8 cellular contexts compared by ENCODE assay signal in genomic region chr13:102845630-102846260, GRCh38. TPM values are rescaled to one million over a fixed set of nuclear protein-coding genes. Genes with fewer than 3 reads are reported as not detected.
DNase-seq lines count a peak whose midpoint lies in the region; FAIRE-seq and TF ChIP-seq lines count a peak whose summit lies in the region.

TSS of gene ERCC5 (plus strand) at chr13:102846032. CDS start at chr13:102846267, 235 bp downstream.

- H3K9me3 Mint-ChIP-seq in activated naive CD4-positive, alpha-beta T cell treated with anti-CD3 and anti-CD28 coated beads, Interleukin-2, amount 10 ng/mL, durations not matched to agents 7 days and 5 days: no peaks in the 10 kb centered on the region

- CTCF ChIA-PET in activated naive CD4-positive, alpha-beta T cell treated with anti-CD3 and anti-CD28 coated beads, Interleukin-2, amount 10 ng/mL, durations not matched to agents 7 days and 5 days (lab: Charles Lee): interaction anchor here (0.7 to 4.0 kb wide), 12 partner anchors 9 to 290 kb away, joined by 3 to 38 read pairs (median 4); partner anchors contain the start of genes BIVM, POGLUT2 and TPP2

- H3K36me3 Mint-ChIP-seq in activated naive CD4-positive, alpha-beta T cell treated with anti-CD3 and anti-CD28 coated beads, Interleukin-2, amount 10 ng/mL, durations not matched to agents 7 days and 5 days: peaks cover 16% of the 10 kb centered on the region

- TF ChIP-seq CTCF in HFF-Myc (IDR thresholded peaks at IDR 0.05; ENCODE audit: low read depth, low read length, missing control alignments): no peak
- TF ChIP-seq CTCF in neutrophil (IDR thresholded peaks at IDR 0.05): peak; percentile 6

- DNase-seq in GM04503 (ENCODE audit: low read depth) (peak; percentile 88), HFF-Myc (ENCODE audit: extremely low read depth, low read depth) (peak; percentile 89), MV-4-11 (lab: John Stamatoyannopoulos, UW) (peak; percentile 97), SK-N-MC (ENCODE audit: low read depth, low spot score) (peak; percentile 86), frontal cortex (ENCODE audit: low spot score in 2 of 2) (peak; percentile 34 to 56), substantia nigra (lab: John Stamatoyannopoulos, UW) (peak; percentile 58 to 96 (median 89))
- peak; percentile 96 for DNase-seq in activated naive CD4-positive, alpha-beta T cell treated with anti-CD3 and anti-CD28 coated beads, Interleukin-2, amount 10 ng/mL, durations not matched to agents 7 days and 5 days

- H3K4me1 Mint-ChIP-seq in activated naive CD4-positive, alpha-beta T cell treated with anti-CD3 and anti-CD28 coated beads, Interleukin-2, amount 10 ng/mL, durations not matched to agents 7 days and 5 days: peaks cover 48% of the 10 kb centered on the region

- H3K27ac ChIP-seq in SK-N-MC (peak within 1 kb of the TSS; percentile 87), neutrophil (peak within 1 kb of the TSS; percentile 95), substantia nigra (ENCODE audit: low read depth, low read length, poor library complexity, severe bottlenecking) (peak within 1 kb of the TSS; percentile 94)

- H3K27me3 Mint-ChIP-seq in activated naive CD4-positive, alpha-beta T cell treated with anti-CD3 and anti-CD28 coated beads, Interleukin-2, amount 10 ng/mL, durations not matched to agents 7 days and 5 days: no peaks in the 10 kb centered on the region

- H3K9ac ChIP-seq in SK-N-MC (ENCODE audit: insufficient read length): peak within 1 kb of the TSS; percentile 91

- no peaks in the 10 kb centered on the region for H3K27me3 ChIP-seq in neutrophil

- H3K4me3 Mint-ChIP-seq in activated naive CD4-positive, alpha-beta T cell treated with anti-CD3 and anti-CD28 coated beads, Interleukin-2, amount 10 ng/mL, durations not matched to agents 7 days and 5 days: peak within 1 kb of the TSS; percentile 95

- no peaks in the 10 kb centered on the region for H3K9me3 ChIP-seq in SK-N-MC (ENCODE audit: low read depth, low read length)
- no peaks in the 10 kb centered on the region for H3K9me3 ChIP-seq in neutrophil

- H3K4me3 ChIP-seq in HFF-Myc (replicated peaks; ENCODE audit: low read depth, low read length) (peak within 1 kb of the TSS; percentile 85), SK-N-MC (peak within 1 kb of the TSS; percentile 97), neutrophil (ENCODE audit: low read depth in 1 of 2, low read length in 1 of 2) (peak within 1 kb of the TSS; percentile 90 to 100)

- H3K36me3 ChIP-seq in SK-N-MC (ENCODE audit: insufficient read depth, low read length): no peaks in the 10 kb centered on the region
- H3K36me3 ChIP-seq in neutrophil: no peaks in the 10 kb centered on the region

- H3K4me1 ChIP-seq in neutrophil (ENCODE audit: control insufficient read depth in 1 of 2, insufficient read depth in 1 of 2, low read depth in 1 of 2, low read length in 1 of 2): peaks cover 20 to 22% of the 10 kb centered on the region in 2 experiments

- peak within 1 kb of the TSS; percentile 99 for H3K27ac Mint-ChIP-seq in activated naive CD4-positive, alpha-beta T cell treated with anti-CD3 and anti-CD28 coated beads, Interleukin-2, amount 10 ng/mL, durations not matched to agents 7 days and 5 days

- no peak for FAIRE-seq in frontal cortex (lab: Jason Lieb, UNC)

RNA-seq across cellular contexts. Expression of gene ERCC5, which starts in this region (rescaled TPM):
- 55.8 TPM for total RNA-seq in frontal cortex

Comparison
In these comparisons a context has a peak if more than half of its experiments do, and no peak if none do; other contexts are left out.
1. Peak in every context shown above with its lines: DNase-seq, H3K4me3 ChIP-seq and H3K27ac ChIP-seq.
2. DNase-seq: peak in every context shown above with its lines; median percentile 97 in MV-4-11; 96 in activated naive CD4-positive, alpha-beta T cell treated with anti-CD3 and anti-CD28 coated beads, Interleukin-2, amount 10 ng/mL, durations not matched to agents 7 days and 5 days; 89 in HFF-Myc; 89 in substantia nigra; 88 in GM04503; 86 in SK-N-MC; 45 in frontal cortex.